In genomic region chr12:108564724-108565123, GRCh38 we compare ENCODE assay signal across 14 cellular contexts. TPM values are rescaled to one million over a fixed set of nuclear protein-coding genes. Genes with fewer than 3 reads are reported as not detected.
DNase-seq lines count a peak whose midpoint lies in the region; ATAC-seq and TF ChIP-seq lines count a peak whose summit lies in the region.
"Had no signal": no experiment of that assay in that cellular context is flagged by ENCODE, and none has a peak within 500 bp of the region (broad histone marks: within the 10 kb centered on the region; RNA-seq: fewer than 3 reads in every experiment).

No MANE protein-coding gene starts in this region.

- H4K12ac ChIP-seq in trophoblast cell (ENCODE audit: low read depth, low read length), result no peak overlapping the region

- peaks cover 19% of the 10 kb centered on the region for H3K79me2 ChIP-seq in trophoblast cell (ENCODE audit: control insufficient read depth, insufficient read depth, low read length, poor library complexity)

- peak overlapping the region; percentile 4 for H2BK5ac ChIP-seq in trophoblast cell (ENCODE audit: low read depth, low read length, poor library complexity)

- H4K91ac ChIP-seq in trophoblast cell (ENCODE audit: low read depth, low read length), result peak overlapping the region; percentile 64

- H3K79me1 ChIP-seq in trophoblast cell (ENCODE audit: low read length), result peaks cover 31% of the 10 kb centered on the region

- peak overlapping the region; percentile 35 for H2BK12ac ChIP-seq in trophoblast cell (ENCODE audit: low read length)

- H3K27me3 ChIP-seq in ascending aorta (no peaks in the 10 kb centered on the region), trophoblast cell (ENCODE audit: insufficient read depth, low read length) (no peaks in the 10 kb centered on the region)

- H3K9me3 ChIP-seq in ascending aorta (no peaks in the 10 kb centered on the region), trophoblast cell (ENCODE audit: insufficient read depth, low read depth, low read length) (no peaks in the 10 kb centered on the region)

- no peak overlapping the region for H3K9ac ChIP-seq in trophoblast cell (ENCODE audit: low read length)

- DNase-seq in NCI-H1092 treated with DMSO at 0.1 percent for 48 hours (lab: John Stamatoyannopoulos, UW) (peak; percentile 5), NCI-H1092 (lab: John Stamatoyannopoulos, UW) (no peak), HUDEP-2 (lab: John Stamatoyannopoulos, UW; ENCODE audit: unreplicated experiment in 76 of 76) (peak in 71 of 76 experiments; percentile 9 to 76 (median 52)), ascending aorta (ENCODE audit: low spot score in 2 of 2) (peak in 1 of 2 donors; percentile 52), trophoblast cell (no peak), NCI-H526 (lab: John Stamatoyannopoulos, UW) (no peak), HuH-7.5 (ENCODE audit: low spot score) (no peak)
- DNase-seq: 8988T, anterior cingulate cortex, HCEC 1CT, midbrain, NCI-H187 treated with DMSO at 0.1 percent for 48 hours, T-helper 1 cell had no signal

- H3K14ac ChIP-seq in trophoblast cell (ENCODE audit: low read length), result no peak overlapping the region

- H2AK5ac ChIP-seq in trophoblast cell (ENCODE audit: low read length), result peak overlapping the region; percentile 73

- peak overlapping the region; percentile 37 for H2BK120ac ChIP-seq in trophoblast cell (ENCODE audit: insufficient read depth, low read length, poor library complexity)

- intact Hi-C loops in ascending aorta (cut with DNase I), result loop anchor here (1.0 to 5.0 kb wide), 5 partner anchors 54 to 1433 kb away; partner anchors contain the start of genes ANKRD13A, GIT2, PRDM4 and USP30

- H2AFZ ChIP-seq in trophoblast cell (ENCODE audit: insufficient read depth, low read length, poor library complexity), result no peak overlapping the region

- H3K4me3 ChIP-seq in ascending aorta (no peak overlapping the region), trophoblast cell (ENCODE audit: low read depth, low read length) (no peak overlapping the region)

- no peak overlapping the region for H3K4ac ChIP-seq in trophoblast cell (ENCODE audit: low read depth, low read length)

- no peak for TF ChIP-seq CTCF in ascending aorta (IDR thresholded peaks at IDR 0.05)

- H3K27ac ChIP-seq in ascending aorta, result peak overlapping the region; percentile 13 to 29
- H3K27ac ChIP-seq in trophoblast cell (ENCODE audit: low read depth, low read length), result peak overlapping the region; percentile 50

- H3K4me2 ChIP-seq in trophoblast cell (ENCODE audit: low read length), result no peak overlapping the region

- peaks cover 5 to 23% of the 10 kb centered on the region in 2 donors for H3K4me1 ChIP-seq in ascending aorta
- peaks cover 4 to 10% of the 10 kb centered on the region in 2 experiments for H3K4me1 ChIP-seq in trophoblast cell (ENCODE audit: control insufficient read depth in 1 of 2, insufficient read depth in 2 of 2, low read length in 2 of 2)

- H3K23ac ChIP-seq in trophoblast cell (ENCODE audit: low read length), result no peak overlapping the region

- H3K36me3 ChIP-seq in ascending aorta, result peaks cover 44 to 50% of the 10 kb centered on the region in 2 donors
- H3K36me3 ChIP-seq in trophoblast cell (ENCODE audit: control insufficient read depth in 1 of 2, insufficient read depth in 2 of 2, low read length in 2 of 2), result peaks cover 20 to 47% of the 10 kb centered on the region in 2 experiments

- no peak for ATAC-seq in HG02798 (IDR thresholded peaks at IDR 0.05; ENCODE audit: poor library complexity, unreplicated experiment)

- no peak overlapping the region for H3K18ac ChIP-seq in trophoblast cell (ENCODE audit: low read length)

- no peak overlapping the region for H4K8ac ChIP-seq in trophoblast cell (ENCODE audit: low read depth, low read length)

RNA-seq across cellular contexts. Expression of gene ISCU, which starts 2.3 kb away (rescaled TPM):
- 136 TPM for total RNA-seq in ascending aorta
- polyA plus RNA-seq in trophoblast cell (2013), result 154 and 158 TPM in 2 replicates

RNA-seq across cellular contexts. Expression of gene SART3, which starts 3.8 kb away (rescaled TPM):
- total RNA-seq in ascending aorta, result 22.9 TPM
- 32.5 and 34.0 TPM in 2 replicates for polyA plus RNA-seq in trophoblast cell (2013)

RNA-seq across cellular contexts. Expression of gene TMEM119, which starts 33.2 kb away (rescaled TPM):
- 251 TPM for total RNA-seq in ascending aorta
- 16.8 and 19.9 TPM in 2 replicates for polyA plus RNA-seq in trophoblast cell (2013)

RNA-seq across cellular contexts. Expression of gene FICD, which starts 49.6 kb away (rescaled TPM):
- total RNA-seq in ascending aorta, result 30.8 TPM
- polyA plus RNA-seq in trophoblast cell (2013), result 4.6 TPM in 2 replicates

Comparison
In these comparisons a context has a peak if more than half of its experiments do, and no peak if none do; other contexts are left out.
1. DNase-seq: peak in NCI-H1092 treated with DMSO at 0.1 percent for 48 hours (single experiment) and HUDEP-2 (71 of 76); none in NCI-H1092 (single experiment), trophoblast cell (0 of 2), NCI-H526 (0 of 2) and HuH-7.5 (single experiment).